In the genomic region with DNA sequence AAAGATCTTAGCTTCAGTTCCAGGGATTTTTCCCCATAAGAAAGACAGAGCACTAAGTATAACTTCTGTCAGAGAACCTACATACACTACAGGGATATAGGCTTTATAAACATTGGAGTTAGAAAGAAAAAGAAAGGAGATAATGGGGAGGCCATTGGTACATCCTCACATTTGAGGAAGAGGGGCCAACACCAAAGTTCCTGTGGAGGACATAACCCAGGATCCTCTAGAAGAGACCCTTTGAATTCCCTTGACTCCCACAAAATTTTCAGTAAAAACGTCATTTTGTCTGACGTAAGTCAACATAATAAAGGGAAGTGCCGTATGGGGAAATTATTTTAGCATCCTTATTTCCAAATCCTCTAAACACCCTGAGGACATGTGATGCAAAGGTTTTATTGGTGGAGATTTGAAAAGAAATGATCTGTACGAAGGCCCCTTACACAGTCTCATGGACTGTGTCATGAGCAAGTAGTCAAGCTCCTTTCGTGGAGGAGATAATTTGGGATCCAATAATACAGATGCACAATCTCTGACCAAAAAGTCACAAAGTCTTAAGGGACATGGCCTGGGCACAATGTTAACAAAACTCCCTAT, we compare ENCODE assay signal across 13 cellular contexts. TPM values are rescaled to one million over a fixed set of nuclear protein-coding genes. Genes with fewer than 3 reads are reported as not detected.
DNase-seq lines count a peak whose midpoint lies in the region; ATAC-seq, FAIRE-seq and TF ChIP-seq lines count a peak whose summit lies in the region.
"Had no signal": no experiment of that assay in that cellular context is flagged by ENCODE, and none has a peak within 500 bp of the region (broad histone marks: within the 10 kb centered on the region; RNA-seq: fewer than 3 reads in every experiment).

No MANE protein-coding gene starts in this region.

- H3K36me3 ChIP-seq in aorta (ENCODE audit: control insufficient read depth in 1 of 2, insufficient read depth in 2 of 2, low read length in 1 of 2): no peaks in the 10 kb centered on the region

- H3K4me3 Mint-ChIP-seq in dendritic cell treated with granulocyte-macrophage colony-stimulating factor and Interleukin-4, amounts not matched to agents 40 ng/mL and 50 ng/mL, for 4 days: peak overlapping the region; percentile 67
- H3K4me3 Mint-ChIP-seq: activated T-helper 17 cell treated with anti-CD3 and anti-CD28 coated beads, Interleukin-2, amount 50 U/mL, for 72 hours; neural crest cell had no signal

- no peaks in the 10 kb centered on the region for H3K27me3 Mint-ChIP-seq in dendritic cell treated with granulocyte-macrophage colony-stimulating factor and Interleukin-4, amounts not matched to agents 40 ng/mL and 50 ng/mL, for 4 days

- no peaks in the 10 kb centered on the region for H3K4me1 ChIP-seq in aorta (ENCODE audit: control insufficient read depth in 1 of 2, insufficient read depth in 2 of 2, low read length in 2 of 2)

- TF ChIP-seq POLR2A in GM12892 (IDR thresholded peaks at IDR 0.05; ENCODE audit: low read depth, low read length): no peak

- peaks cover 42% of the 10 kb centered on the region for H3K4me1 Mint-ChIP-seq in dendritic cell treated with granulocyte-macrophage colony-stimulating factor and Interleukin-4, amounts not matched to agents 40 ng/mL and 50 ng/mL, for 4 days (ENCODE audit: low read depth)
- H3K4me1 Mint-ChIP-seq: activated T-helper 17 cell treated with anti-CD3 and anti-CD28 coated beads, Interleukin-2, amount 50 U/mL, for 72 hours; neural crest cell had no signal

- peak overlapping the region; percentile 100 for H3K27ac Mint-ChIP-seq in dendritic cell treated with granulocyte-macrophage colony-stimulating factor and Interleukin-4, amounts not matched to agents 40 ng/mL and 50 ng/mL, for 4 days
- H3K27ac Mint-ChIP-seq: activated T-helper 17 cell treated with anti-CD3 and anti-CD28 coated beads, Interleukin-2, amount 50 U/mL, for 72 hours had no signal

- H3K27ac ChIP-seq in aorta (ENCODE audit: low read depth in 1 of 2, low read length in 2 of 2): no peak overlapping the region
- H3K27ac ChIP-seq: PC-9 had no signal

- DNase-seq in GM12892 (ENCODE audit: insufficient read length) (no peak), pons (ENCODE audit: low spot score) (peak; percentile 15), NCI-H82 (lab: John Stamatoyannopoulos, UW) (no peak), aorta (no peak)
- DNase-seq: activated CD4-positive, alpha-beta T cell treated with anti-CD3 and anti-CD28 coated beads, Interleukin-2, amount 50 U/mL, for 1 hour; COR-L47 had no signal

- ATAC-seq in HG03432 (IDR thresholded peaks at IDR 0.05; ENCODE audit: unreplicated experiment) (peak; percentile 6), GM19035 (IDR thresholded peaks at IDR 0.05; ENCODE audit: unreplicated experiment) (no peak), aorta (ENCODE audit: low FRiP score) (no peak)

- intact Hi-C loops in dendritic cell treated with granulocyte-macrophage colony-stimulating factor and Interleukin-4, amounts not matched to agents 40 ng/mL and 50 ng/mL, for 4 days (cut with micrococcal nuclease): loop anchor here (1.0 kb wide), 1 partner anchor 31 kb away; no protein-coding TSS in a partner anchor
- intact Hi-C loops in aorta (cut with DNase I): no loop called here

- peak; percentile 71 for FAIRE-seq in GM12892 (lab: Jason Lieb, UNC)

- H3K4me3 ChIP-seq in aorta (ENCODE audit: low read length in 2 of 2): no peak overlapping the region
- H3K4me3 ChIP-seq: PC-9, smooth muscle cell had no signal

- WGBS in aorta, 2 donors: 64 to 76% methylated on average over 5 of the region's 5 CpGs

- peaks cover under 1% of the 10 kb centered on the region for H3K9me3 ChIP-seq in aorta (ENCODE audit: control insufficient read depth, low read length)

- H3K36me3 Mint-ChIP-seq in dendritic cell treated with granulocyte-macrophage colony-stimulating factor and Interleukin-4, amounts not matched to agents 40 ng/mL and 50 ng/mL, for 4 days (ENCODE audit: low read depth): peaks cover 6% of the 10 kb centered on the region

- H3K9me3 Mint-ChIP-seq in dendritic cell treated with granulocyte-macrophage colony-stimulating factor and Interleukin-4, amounts not matched to agents 40 ng/mL and 50 ng/mL, for 4 days: no peaks in the 10 kb centered on the region
- H3K9me3 Mint-ChIP-seq: activated T-helper 17 cell treated with anti-CD3 and anti-CD28 coated beads, Interleukin-2, amount 50 U/mL, for 72 hours; neural crest cell had no signal

- no peaks in the 10 kb centered on the region for H3K27me3 ChIP-seq in aorta (ENCODE audit: control insufficient read depth in 1 of 2, insufficient read depth in 2 of 2, low read length in 1 of 2)

RNA-seq across cellular contexts. Expression of gene HLA-DRA, which starts 33.2 kb away (rescaled TPM):
- polyA plus RNA-seq in GM12892 (2012; ENCODE audit: missing spikeins): 4,605 TPM
- 100 to 1,000 TPM; 274 to 605 TPM for total RNA-seq in aorta
- 100 to 1,000 TPM in 1 of 2 donors, 10 to 100 TPM in 1; 64.0 to 382 TPM for polyA plus RNA-seq in aorta
- total RNA-seq: PC-9, smooth muscle cell had no signal
- polyA plus RNA-seq: smooth muscle cell had no signal

RNA-seq across cellular contexts. Expression of gene HLA-DRB5, which starts 57.2 kb away (rescaled TPM):
- polyA plus RNA-seq in GM12892 (2012; ENCODE audit: missing spikeins): 116 TPM
- 100 to 1,000 TPM in 1 of 2 donors, 10 to 100 TPM in 1; 91.1 to 127 TPM for total RNA-seq in aorta
- polyA plus RNA-seq in aorta: under 1 TPM; 0.15 to 0.88 TPM
- total RNA-seq: neural crest cell had no signal
